Comparison of ENCODE assay signal across 1 cellular context in genomic region chr2:46922606-46923005, GRCh38.
TF ChIP-seq lines count a peak whose summit lies in the region.

No MANE protein-coding gene starts in this region.

TF ChIP-seq in HCT116, 20 proteins besides CTCF, POLR2A, EP300 and RAD21 (continued from another document):
- TF ChIP-seq REST (IDR thresholded peaks at IDR 0.05; ENCODE audit: low read depth) (no peak), JUND (IDR thresholded peaks at IDR 0.05) (no peak), ATF3 (IDR thresholded peaks at IDR 0.05) (no peak), SIN3A (IDR thresholded peaks at IDR 0.05; ENCODE audit: low read depth) (no peak), ZNF274 (IDR thresholded peaks at IDR 0.05; ENCODE audit: low read depth, low read length) (no peak), POLR2AphosphoS5 (IDR thresholded peaks at IDR 0.05; ENCODE audit: low read depth, low read length) (no peak), TCF7L2 (IDR thresholded peaks at IDR 0.05; ENCODE audit: borderline replicate concordance, extremely low read depth, insufficient read depth, insufficient read length) (no peak), EZH2phosphoT487 (IDR thresholded peaks at IDR 0.05; ENCODE audit: borderline replicate concordance) (no peak), MAX (IDR thresholded peaks at IDR 0.05) (no peak), YY1 (IDR thresholded peaks at IDR 0.05; ENCODE audit: extremely low read depth, insufficient replicate concordance, low read depth, low read length) (no peak), CBX3 (IDR thresholded peaks at IDR 0.05; ENCODE audit: low read depth) (no peak)
